Comparison of ENCODE assay signal across 20 cellular contexts in genomic region chr6:16370943-16371342, GRCh38.
A peak's percentile ranks its signal among the peaks of the same experiment; 100 is the strongest.
DNase-seq lines count a peak whose midpoint lies in the region; ATAC-seq, FAIRE-seq and TF ChIP-seq lines count a peak whose summit lies in the region.
"Had no signal": no experiment of that assay in that cellular context is flagged by ENCODE, and none has a peak within 500 bp of the region (broad histone marks: within the 10 kb centered on the region; RNA-seq: fewer than 3 reads in every experiment).

No MANE protein-coding gene starts in this region.

- TF ChIP-seq CTCF in activated B cell treated with CpG ODN at 0.5 μM for 24 hours (IDR thresholded peaks at IDR 0.05) = no peak

- POLR2A ChIA-PET in activated B cell treated with CpG ODN at 0.5 μM for 24 hours (lab: Charles Lee) = interaction anchor here (0.7 kb wide), 1 partner anchor 13 kb away, joined by 5 read pairs; no protein-coding TSS in a partner anchor

- H3K27me3 Mint-ChIP-seq in IgD-negative memory B cell (no peaks in the 10 kb centered on the region), activated B cell treated with CpG ODN at 0.5 μM for 24 hours (no peaks in the 10 kb centered on the region), memory B cell (no peaks in the 10 kb centered on the region)
- H3K27me3 Mint-ChIP-seq: CD4-positive, alpha-beta memory T cell had no signal

- H3K27ac Mint-ChIP-seq in IgD-negative memory B cell = no peak overlapping the region
- H3K27ac Mint-ChIP-seq in activated B cell treated with CpG ODN at 0.5 μM for 24 hours = no peak overlapping the region
- no peak overlapping the region for H3K27ac Mint-ChIP-seq in memory B cell
- H3K27ac Mint-ChIP-seq: CD14-positive monocyte, HFFc6 had no signal

- CTCF ChIA-PET in activated B cell treated with CpG ODN at 0.5 μM for 24 hours (lab: Charles Lee) = interaction anchor here (0.8 to 2.0 kb wide), 2 partner anchors 38 to 140 kb away, joined by 4 to 6 read pairs; no protein-coding TSS in a partner anchor

- H3K4me3 Mint-ChIP-seq in IgD-negative memory B cell (peak overlapping the region; percentile 13 to 88 (median 52)), activated B cell treated with CpG ODN at 0.5 μM for 24 hours (peak overlapping the region; percentile 41), memory B cell (peak overlapping the region; percentile 47)
- H3K4me3 Mint-ChIP-seq: CD14-positive monocyte; CD4-positive, alpha-beta memory T cell; HFFc6 had no signal

- DNase-seq in GM12891 (ENCODE audit: insufficient read length, low spot score) = no peak
- DNase-seq in activated B cell treated with CpG ODN at 0.5 μM for 24 hours = no peak
- DNase-seq in memory B cell (ENCODE audit: low spot score in 2 of 2) = no peak
- no peak for DNase-seq in GM03348 (ENCODE audit: low spot score)
- DNase-seq in SW480 (ENCODE audit: low spot score) = no peak
- no peak for DNase-seq in AG08396 (ENCODE audit: low spot score)
- DNase-seq: ACHN; AML-193; CD4-positive, alpha-beta memory T cell; DMS153; DMS79; GF-D8; GOT3; H7; HFFc6 had no signal

- H3K9me3 Mint-ChIP-seq in IgD-negative memory B cell (peaks cover 0 to 4% (median 3%) of the 10 kb centered on the region in 3 donors), activated B cell treated with CpG ODN at 0.5 μM for 24 hours (peaks cover 3% of the 10 kb centered on the region), memory B cell (peaks cover 8% of the 10 kb centered on the region)
- H3K9me3 Mint-ChIP-seq: CD14-positive monocyte; CD4-positive, alpha-beta memory T cell had no signal

- ATAC-seq in activated B cell treated with CpG ODN at 0.5 μM for 24 hours (ENCODE audit: low read depth) (no peak), memory B cell (ENCODE audit: low read depth) (peak; percentile 23), HG03095 (IDR thresholded peaks at IDR 0.05; ENCODE audit: unreplicated experiment) (no peak)
- ATAC-seq: HCT116 had no signal

- H3K4me1 Mint-ChIP-seq in IgD-negative memory B cell = peaks cover 41 to 59% (median 50%) of the 10 kb centered on the region in 3 donors
- H3K4me1 Mint-ChIP-seq in activated B cell treated with CpG ODN at 0.5 μM for 24 hours = peaks cover 59% of the 10 kb centered on the region
- H3K4me1 Mint-ChIP-seq in memory B cell = peaks cover 46% of the 10 kb centered on the region

- intact Hi-C loops in activated B cell treated with CpG ODN at 0.5 μM for 24 hours (cut with micrococcal nuclease) = loop anchor here (5.0 kb wide), 1 partner anchor 39 kb away; no protein-coding TSS in a partner anchor

- TF ChIP-seq POLR2A in GM12891 (IDR thresholded peaks at IDR 0.05; ENCODE audit: low read depth, low read length) = no peak

- H3K36me3 Mint-ChIP-seq in IgD-negative memory B cell (no peaks in the 10 kb centered on the region), activated B cell treated with CpG ODN at 0.5 μM for 24 hours (ENCODE audit: low read depth) (peaks cover 3% of the 10 kb centered on the region), memory B cell (peaks cover 8% of the 10 kb centered on the region)

- peak; percentile 33 for FAIRE-seq in GM12891 (lab: Jason Lieb, UNC)
- FAIRE-seq: A204.1 had no signal

TF ChIP-seq in GM12891, 5 proteins besides CTCF, POLR2A, EP300 and RAD21:
- TF ChIP-seq PAX5 (IDR thresholded peaks at IDR 0.05; ENCODE audit: insufficient read depth, low read length, severe bottlenecking) = no peak
- TF ChIP-seq TAF1 (IDR thresholded peaks at IDR 0.05; ENCODE audit: low read depth, low read length) = no peak
- no peak for TF ChIP-seq SPI1 (IDR thresholded peaks at IDR 0.05; ENCODE audit: low read depth, low read length)
- TF ChIP-seq POLR2AphosphoS5 (IDR thresholded peaks at IDR 0.05; ENCODE audit: low read depth, low read length) = no peak
- no peak for TF ChIP-seq POU2F2 (IDR thresholded peaks at IDR 0.05; ENCODE audit: low read depth, low read length)
